In the genomic region with DNA sequence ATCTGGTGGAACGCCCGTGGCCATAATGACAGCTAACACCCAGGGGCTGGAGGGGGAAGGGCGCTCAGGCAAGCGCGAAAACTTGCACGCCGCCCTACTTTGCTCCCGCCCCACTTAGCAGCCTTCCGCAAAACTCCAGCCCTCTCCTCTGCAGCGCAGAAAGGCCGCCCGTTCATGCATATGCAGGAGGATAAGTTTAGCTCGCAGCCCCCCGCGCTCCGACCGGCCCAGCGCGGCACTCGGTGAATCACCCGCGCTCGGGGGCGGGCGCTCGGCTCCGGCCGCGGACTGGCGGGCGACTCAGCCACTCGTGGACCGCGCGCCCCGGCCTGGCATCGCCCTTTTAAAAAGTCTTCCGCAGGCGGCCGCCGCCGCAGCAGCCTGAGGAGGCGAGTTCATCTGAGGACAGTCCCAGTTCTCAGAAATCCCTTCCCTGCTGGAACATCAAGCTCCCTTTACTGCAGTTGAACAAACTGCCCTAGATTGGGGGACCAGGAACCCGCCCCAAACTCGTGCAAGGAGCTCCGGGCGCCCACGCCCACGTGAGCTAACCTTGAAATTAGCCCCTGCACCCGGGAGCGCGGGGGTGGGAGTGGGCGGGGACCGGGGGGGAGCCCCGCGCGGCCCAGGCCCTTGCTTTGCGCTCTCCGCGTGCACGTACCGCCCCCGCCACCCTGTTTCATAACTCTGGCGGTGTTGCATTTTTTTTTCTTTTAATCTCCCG, we compare ENCODE assay signal across 8 cellular contexts. TPM values are rescaled to one million over a fixed set of nuclear protein-coding genes. Genes with fewer than 3 reads are reported as not detected.
DNase-seq lines count a peak whose midpoint lies in the region; ATAC-seq, FAIRE-seq and TF ChIP-seq lines count a peak whose summit lies in the region.

No MANE protein-coding gene starts in this region.

- H3K9me2 ChIP-seq in neural cell (ENCODE audit: insufficient read depth, low read length): no peaks in the 10 kb centered on the region

- H3K27ac ChIP-seq in RWPE2 (ENCODE audit: poor library complexity, severe bottlenecking): peak overlapping the region; percentile 97
- no peak overlapping the region for H3K27ac ChIP-seq in neural cell (ENCODE audit: low read length)

- no peak for TF ChIP-seq RAD21 in neural cell (conservative IDR thresholded peaks at IDR 0.05)

- TF ChIP-seq CTCF in RWPE2 (IDR thresholded peaks at IDR 0.05; ENCODE audit: poor library complexity, severe bottlenecking) (no peak), neural cell (IDR thresholded peaks at IDR 0.05; ENCODE audit: poor library complexity, severe bottlenecking) (no peak)

- TF ChIP-seq EP300 in neural cell (conservative IDR thresholded peaks at IDR 0.05; ENCODE audit: poor library complexity, severe bottlenecking): no peak

- H3K9me3 ChIP-seq in RWPE2 (ENCODE audit: severe bottlenecking) (no peaks in the 10 kb centered on the region), neural cell (ENCODE audit: low read length) (no peaks in the 10 kb centered on the region)

- peak; percentile 81 for FAIRE-seq in H54 (lab: Jason Lieb, UNC)

- DNase-seq in EH (ENCODE audit: low read depth) (peak; percentile 99), H54 (ENCODE audit: insufficient read length, low spot score) (peak; percentile 94), M059J (ENCODE audit: low read depth) (peak; percentile 97), RWPE2 (ENCODE audit: low spot score) (peak; percentile 96), activated gamma-delta T cell (lab: John Stamatoyannopoulos, UW) (peak; percentile 76), fibroblast of the conjunctiva (ENCODE audit: low read depth) (peak; percentile 99)
- DNase-seq in stimulated activated naive CD8-positive, alpha-beta T cell treated with anti-CD3 and anti-CD28 coated beads, Interleukin-15, amount 100 ng/mL, for 72 hours: peak; percentile 89 to 92

- peaks cover 62% of the 10 kb centered on the region for H3K4me1 Mint-ChIP-seq in stimulated activated naive CD8-positive, alpha-beta T cell treated with anti-CD3 and anti-CD28 coated beads, Interleukin-15, amount 100 ng/mL, for 72 hours

- peak overlapping the region; percentile 96 to 99 for H3K4me3 Mint-ChIP-seq in stimulated activated naive CD8-positive, alpha-beta T cell treated with anti-CD3 and anti-CD28 coated beads, Interleukin-15, amount 100 ng/mL, for 72 hours

- H3K36me3 ChIP-seq in RWPE2 (ENCODE audit: low read depth): no peaks in the 10 kb centered on the region
- no peaks in the 10 kb centered on the region for H3K36me3 ChIP-seq in neural cell (ENCODE audit: insufficient read depth, low read length)

- H3K79me2 ChIP-seq in neural cell (replicated peaks; ENCODE audit: insufficient read depth, low read length): no peaks in the 10 kb centered on the region

- H3K9me3 Mint-ChIP-seq in stimulated activated naive CD8-positive, alpha-beta T cell treated with anti-CD3 and anti-CD28 coated beads, Interleukin-15, amount 100 ng/mL, for 72 hours: no peaks in the 10 kb centered on the region

- no peak overlapping the region for H3K9ac ChIP-seq in neural cell (ENCODE audit: low read length)

- peaks cover 29% of the 10 kb centered on the region for H3K4me1 ChIP-seq in RWPE2 (ENCODE audit: insufficient read depth, poor library complexity, severe bottlenecking)

- H3K4me2 ChIP-seq in neural cell (ENCODE audit: low read length): peak overlapping the region; percentile 32

- no peaks in the 10 kb centered on the region for H3K27me3 Mint-ChIP-seq in stimulated activated naive CD8-positive, alpha-beta T cell treated with anti-CD3 and anti-CD28 coated beads, Interleukin-15, amount 100 ng/mL, for 72 hours

- 0 out of 2 replicates have a peak, but pooled peaks have one; percentile 29 for TF ChIP-seq POLR2A in H54 (IDR thresholded peaks at IDR 0.05; ENCODE audit: low read depth, low read length)

- H3K27ac Mint-ChIP-seq in stimulated activated naive CD8-positive, alpha-beta T cell treated with anti-CD3 and anti-CD28 coated beads, Interleukin-15, amount 100 ng/mL, for 72 hours: peak overlapping the region; percentile 98 to 100

- peak; percentile 58 for ATAC-seq in RWPE2 (ENCODE audit: low read depth)
- ATAC-seq in stimulated activated naive CD8-positive, alpha-beta T cell treated with anti-CD3 and anti-CD28 coated beads, Interleukin-15, amount 100 ng/mL, for 72 hours: peak; percentile 62

- H3K27me3 ChIP-seq in RWPE2 (ENCODE audit: insufficient read depth, poor library complexity, severe bottlenecking): no peaks in the 10 kb centered on the region
- H3K27me3 ChIP-seq in neural cell (ENCODE audit: insufficient read depth, low read depth, low read length): peaks cover 82% of the 10 kb centered on the region

- H2AFZ ChIP-seq in neural cell (ENCODE audit: low read depth, low read length): no peak overlapping the region

- H3K4me3 ChIP-seq in RWPE2 (ENCODE audit: severe bottlenecking) (peak overlapping the region; percentile 32), neural cell (ENCODE audit: low read length) (peak overlapping the region; percentile 61)

- H3F3A ChIP-seq in neural cell (ENCODE audit: insufficient read depth, low read length, poor library complexity, severe bottlenecking): no peaks in the 10 kb centered on the region

- H4K20me1 ChIP-seq in neural cell (ENCODE audit: insufficient read depth): no peaks in the 10 kb centered on the region

TF ChIP-seq in neural cell, 6 proteins besides CTCF, POLR2A, EP300 and RAD21:
- TF ChIP-seq POLR2AphosphoS5 (IDR thresholded peaks at IDR 0.05) (no peak), SMC3 (conservative IDR thresholded peaks at IDR 0.05; ENCODE audit: poor library complexity) (no peak), EZH2 (IDR thresholded peaks at IDR 0.05; ENCODE audit: borderline replicate concordance, insufficient read depth, low read length, poor library complexity, severe bottlenecking) (no peak), REST (IDR thresholded peaks at IDR 0.05; ENCODE audit: borderline replicate concordance) (no peak), MXI1 (conservative IDR thresholded peaks at IDR 0.05; ENCODE audit: poor library complexity, severe bottlenecking) (no peak), TAF1 (IDR thresholded peaks at IDR 0.05; ENCODE audit: low read depth) (no peak)
TF ChIP-seq in neural cell: peak in this region for 0.

RNA-seq across cellular contexts. Expression of gene KLF9, which starts 4.5 kb away (rescaled TPM):
- total RNA-seq in M059J (2014; rRNA removed; shearing (Covaris generic)): 16.0 and 20.7 TPM in 2 replicates
- polyA plus RNA-seq in neural cell: 0.11 and 0.60 TPM in 2 replicates
- 0.12 TPM in 1 of 2 replicates, not detected in the other for polyA minus RNA-seq in neural cell
